Comparison of ENCODE assay signal across 8 cellular contexts in genomic region chr7:143639376-143639775, GRCh38. TPM values are rescaled to one million over a fixed set of nuclear protein-coding genes. Genes with fewer than 3 reads are reported as not detected.
DNase-seq lines count a peak whose midpoint lies in the region; ATAC-seq and TF ChIP-seq lines count a peak whose summit lies in the region.
"Not testable (repeated sequence)": the region's sequence is repeated elsewhere in the genome, so short reads cannot be mapped to it uniquely, and the experiment has no call there.

No MANE protein-coding gene starts in this region.

- not testable (repeated sequence) for H3K9me2 ChIP-seq in PC-3 (replicated peaks; ENCODE audit: low read length)

- H3K4me1 ChIP-seq in PC-3 (ENCODE audit: insufficient read depth, low read length): not testable (repeated sequence)

- not testable (repeated sequence) for H3K4me3 Mint-ChIP-seq in stimulated activated naive B cell treated with anti-CD40 and anti-IgM and Interleukin-4, amounts not matched to agents 10 μg/mL and 1 μg/mL and 100 μg/mL, for 72 hours

- not testable (repeated sequence) for H3K27ac ChIP-seq in PC-3 (ENCODE audit: low read length)

- not testable (repeated sequence) for H3K27me3 Mint-ChIP-seq in stimulated activated naive B cell treated with anti-CD40 and anti-IgM and Interleukin-4, amounts not matched to agents 10 μg/mL and 1 μg/mL and 100 μg/mL, for 72 hours

- POLR2A ChIA-PET in PC-3 (lab: Charles Lee; ENCODE audit: unreplicated experiment): not testable (repeated sequence)

- not testable (repeated sequence) for H3K4me1 Mint-ChIP-seq in stimulated activated naive B cell treated with anti-CD40 and anti-IgM and Interleukin-4, amounts not matched to agents 10 μg/mL and 1 μg/mL and 100 μg/mL, for 72 hours

- not testable (repeated sequence) for H4K20me1 ChIP-seq in PC-3 (ENCODE audit: low read length)

- not testable (repeated sequence) for TF ChIP-seq CTCF in PC-3 (conservative IDR thresholded peaks at IDR 0.05; ENCODE audit: low read depth, low read length)

- BruUV-seq in PC-3 (replicated peaks; lab: Mats Ljungman, UMichigan): not testable (repeated sequence)

- H3K9me3 Mint-ChIP-seq in stimulated activated naive B cell treated with anti-CD40 and anti-IgM and Interleukin-4, amounts not matched to agents 10 μg/mL and 1 μg/mL and 100 μg/mL, for 72 hours: not testable (repeated sequence)

- H3K4me2 ChIP-seq in PC-3 (ENCODE audit: low read length): not testable (repeated sequence)

- not testable (repeated sequence) for DNase-seq in PC-3; left colon; stimulated activated naive B cell treated with anti-CD40 and anti-IgM and Interleukin-4, amounts not matched to agents 10 μg/mL and 1 μg/mL and 100 μg/mL, for 72 hours

- not testable (repeated sequence) for H3K9ac ChIP-seq in PC-3 (ENCODE audit: low read length)

- not testable (repeated sequence) for H3K36me3 Mint-ChIP-seq in stimulated activated naive B cell treated with anti-CD40 and anti-IgM and Interleukin-4, amounts not matched to agents 10 μg/mL and 1 μg/mL and 100 μg/mL, for 72 hours

- CTCF ChIA-PET in PC-3 (lab: Charles Lee): not testable (repeated sequence)

- not testable (repeated sequence) for H2AFZ ChIP-seq in PC-3 (ENCODE audit: low read length)

- not testable (repeated sequence) for H3K27me3 ChIP-seq in PC-3 (ENCODE audit: low read length)

- intact Hi-C loops in PC-3 (cut with micrococcal nuclease); left colon (cut with DNase I, micrococcal nuclease): not testable (repeated sequence)

- not testable (repeated sequence) for H3K4me3 ChIP-seq in PC-3 (ENCODE audit: low read length)

- ATAC-seq in GM18861 (IDR thresholded peaks at IDR 0.05; ENCODE audit: unreplicated experiment) (peak; percentile 82), GM19452 (IDR thresholded peaks at IDR 0.05; ENCODE audit: unreplicated experiment) (peak; percentile 63), GM21619 (IDR thresholded peaks at IDR 0.05; ENCODE audit: unreplicated experiment) (peak; percentile 74), HG02870 (IDR thresholded peaks at IDR 0.05; ENCODE audit: unreplicated experiment) (peak; percentile 68), HG03108 (IDR thresholded peaks at IDR 0.05; ENCODE audit: unreplicated experiment) (peak; percentile 63), PC-3 (peak; percentile 48), left colon (peak; percentile 78)
- peak; percentile 55 to 68 for ATAC-seq in stimulated activated naive B cell treated with anti-CD40 and anti-IgM and Interleukin-4, amounts not matched to agents 10 μg/mL and 1 μg/mL and 100 μg/mL, for 72 hours (replicated peaks)

- H3K9me3 ChIP-seq in PC-3 (ENCODE audit: low read length): not testable (repeated sequence)

- H3F3A ChIP-seq in PC-3 (ENCODE audit: low read length, unreplicated experiment): not testable (repeated sequence)

- not testable (repeated sequence) for H3K27ac Mint-ChIP-seq in stimulated activated naive B cell treated with anti-CD40 and anti-IgM and Interleukin-4, amounts not matched to agents 10 μg/mL and 1 μg/mL and 100 μg/mL, for 72 hours

- H3K36me3 ChIP-seq in PC-3 (ENCODE audit: low read depth, low read length): not testable (repeated sequence)

- not testable (repeated sequence) for H3K79me2 ChIP-seq in PC-3 (ENCODE audit: low read length)

RNA-seq across cellular contexts. Expression of gene TCAF2, which starts 18.6 kb away (rescaled TPM):
- total RNA-seq in PC-3 (2014; rRNA removed) (7.9 and 9.7 TPM in 2 replicates), left colon (1 to 10 TPM in 1 of 2 donors, under 1 TPM in 1; 0.89 to 2.1 TPM)
